Comparison of ENCODE assay signal across 11 cellular contexts in the genomic region with DNA sequence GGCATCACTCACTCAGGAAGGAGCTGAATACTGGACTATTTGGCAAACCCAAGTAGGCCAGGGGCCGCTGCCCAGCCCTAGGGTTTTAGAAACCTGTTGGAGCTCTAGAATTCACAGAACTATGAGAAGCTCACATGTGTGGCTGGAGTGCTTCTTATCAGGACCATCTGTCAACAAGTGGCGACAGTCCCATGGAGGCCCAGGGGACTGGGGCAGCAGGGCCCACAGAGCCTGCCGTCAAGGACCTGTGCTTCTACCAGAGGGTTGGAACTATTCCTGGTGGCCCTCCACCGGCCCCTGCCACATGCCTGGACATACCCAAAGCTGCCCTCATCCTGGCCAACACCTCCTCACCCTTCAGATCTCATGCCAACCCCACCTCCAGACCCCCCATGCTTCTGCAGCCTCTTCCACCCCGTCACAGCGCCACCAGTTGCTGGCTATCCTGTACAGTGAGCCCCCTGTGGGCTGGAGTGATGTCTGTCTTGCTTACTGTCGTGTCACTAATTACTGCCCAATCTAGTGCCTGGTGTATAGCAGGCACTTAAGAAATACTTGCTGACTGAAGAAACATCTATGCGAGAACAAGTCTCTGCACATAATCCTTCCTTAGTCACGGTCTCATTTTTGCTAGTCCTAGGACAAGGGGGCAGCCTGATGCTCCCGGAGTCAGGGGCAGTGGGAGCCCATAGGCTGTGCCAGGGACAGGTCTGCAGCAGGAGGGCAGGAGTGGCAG. TPM values are rescaled to one million over a fixed set of nuclear protein-coding genes. Genes with fewer than 3 reads are reported as not detected.
DNase-seq lines count a peak whose midpoint lies in the region; ATAC-seq, FAIRE-seq and TF ChIP-seq lines count a peak whose summit lies in the region.
"Had no signal": no experiment of that assay in that cellular context is flagged by ENCODE, and none has a peak within 500 bp of the region (broad histone marks: within the 10 kb centered on the region; RNA-seq: fewer than 3 reads in every experiment).

No MANE protein-coding gene starts in this region.

- H3K79me2 ChIP-seq in keratinocyte (ENCODE audit: control insufficient read depth, insufficient read depth, low read length): no peaks in the 10 kb centered on the region

- ATAC-seq in HG02623 (IDR thresholded peaks at IDR 0.05; ENCODE audit: unreplicated experiment): no peak

- no peak overlapping the region for H2AFZ ChIP-seq in keratinocyte (ENCODE audit: control insufficient read depth, low read length)

- H3K27ac ChIP-seq in 22Rv1: peak overlapping the region; percentile 46
- H3K27ac ChIP-seq in angular gyrus (ENCODE audit: low read depth, low read length): peak overlapping the region; percentile 46
- peak overlapping the region; percentile 58 for H3K27ac ChIP-seq in keratinocyte (ENCODE audit: control insufficient read depth, insufficient read depth, low read length)

- H3K4me1 ChIP-seq in keratinocyte (ENCODE audit: control insufficient read depth, extremely low read depth, insufficient read depth, low read length): peaks cover 53% of the 10 kb centered on the region

- no peak overlapping the region for H3K4me2 ChIP-seq in keratinocyte (ENCODE audit: control insufficient read depth, extremely low read depth, insufficient read depth, low read depth, low read length)

- H3K9ac ChIP-seq in keratinocyte (ENCODE audit: control insufficient read depth, extremely low read depth, insufficient read depth, low read length): no peak overlapping the region

- TF ChIP-seq CTCF in 22Rv1 (IDR thresholded peaks at IDR 0.05) (no peak), keratinocyte (optimal IDR thresholded peaks at IDR 0.05 in 1 of 3, IDR thresholded peaks at IDR 0.05 in 1 of 3, conservative IDR thresholded peaks at IDR 0.05 in 1 of 3; ENCODE audit: extremely low read depth in 1 of 3, insufficient read depth in 2 of 3, low read length in 3 of 3) (peak in 2 of 3 experiments; percentile 1 to 8)

- H3K9me1 ChIP-seq in keratinocyte (ENCODE audit: control insufficient read depth, extremely low read depth, insufficient read depth, low read length): peaks cover 7% of the 10 kb centered on the region

- H3K9me3 ChIP-seq in keratinocyte (ENCODE audit: control insufficient read depth, low read depth, low read length): no peaks in the 10 kb centered on the region
- H3K9me3 ChIP-seq: sigmoid colon had no signal

- DNase-seq in DMS 273 treated with DMSO at 0.1 percent for 48 hours (lab: John Stamatoyannopoulos, UW) (peak; percentile 54), keratinocyte (ENCODE audit: low read depth, low spot score) (no peak), NCI-H128 (lab: John Stamatoyannopoulos, UW; ENCODE audit: unreplicated experiment) (no peak), CD1c-positive myeloid dendritic cell (ENCODE audit: extremely low spot score) (no peak), SW480 (ENCODE audit: low spot score) (no peak)
- DNase-seq: activated CD8-positive, alpha-beta memory T cell treated with anti-CD3 and anti-CD28 coated beads for 24 hours; NCI-H526 had no signal

- FAIRE-seq in keratinocyte (lab: Jason Lieb, UNC): peak; percentile 46

- dilution Hi-C loops in keratinocyte (cut with MboI; ENCODE audit: extremely low pct_ligation_motif_present, low sequenced_read_pairs): no loop called here

- H4K20me1 ChIP-seq in keratinocyte (ENCODE audit: control insufficient read depth, extremely low read depth, insufficient read depth, low read length): peaks cover 15% of the 10 kb centered on the region

- H3K27me3 ChIP-seq in keratinocyte (ENCODE audit: control insufficient read depth, extremely low read depth, insufficient read depth, low read length): no peaks in the 10 kb centered on the region
- H3K27me3 ChIP-seq: sigmoid colon had no signal

- H3K36me3 ChIP-seq in keratinocyte (ENCODE audit: control insufficient read depth in 2 of 2, extremely low read depth in 1 of 2, insufficient read depth in 2 of 2, low read length in 2 of 2): peaks cover 29 to 55% of the 10 kb centered on the region in 2 experiments

- H3K4me3 ChIP-seq in keratinocyte (ENCODE audit: control insufficient read depth in 2 of 3, extremely low read depth in 1 of 3, insufficient read depth in 2 of 3, low read depth in 1 of 3, low read length in 3 of 3): no peak overlapping the region
- H3K4me3 ChIP-seq: sigmoid colon had no signal

RNA-seq across cellular contexts. Expression of a gene that starts 27.2 kb away (rescaled TPM):
- polyA plus RNA-seq in keratinocyte: 0.07 to 0.09 TPM in 2 of 3 replicates, not detected in the other
- polyA plus RNA-seq in keratinocyte (2011; ENCODE audit: low read depth): not detected
- not detected in 2 replicates for polyA plus RNA-seq in keratinocyte (2011; cell fraction: cytosol; rRNA removed)
- 0.78 and 0.89 TPM in 2 replicates for polyA plus RNA-seq in keratinocyte (2011; cell fraction: nucleus; rRNA removed)
- polyA plus RNA-seq in keratinocyte (2012; ENCODE audit: low replicate concordance): 0.25 TPM in 1 of 2 replicates, not detected in the other
- polyA minus RNA-seq in keratinocyte: 0.43 TPM in 1 of 3 replicates, not detected in the others
- not detected for polyA minus RNA-seq in keratinocyte (2011; cell fraction: cytosol; rRNA and poly(A)+ RNA removed)
- 0.42 TPM in 1 of 2 replicates, not detected in the other for polyA minus RNA-seq in keratinocyte (2011; cell fraction: nucleus; rRNA and poly(A)+ RNA removed)

RNA-seq across cellular contexts. Expression of a gene that starts 36.3 kb away (rescaled TPM):
- polyA plus RNA-seq in keratinocyte: 11.3 to 21.1 TPM (median 12.2 TPM) in 3 replicates
- 1.6 TPM for polyA plus RNA-seq in keratinocyte (2011; ENCODE audit: low read depth)
- polyA plus RNA-seq in keratinocyte (2011; cell fraction: cytosol; rRNA removed): 7.8 and 24.6 TPM in 2 replicates
- 16.5 and 25.9 TPM in 2 replicates for polyA plus RNA-seq in keratinocyte (2011; cell fraction: nucleus; rRNA removed)
- polyA plus RNA-seq in keratinocyte (2012; ENCODE audit: low replicate concordance): 9.8 and 36.4 TPM in 2 replicates
- polyA minus RNA-seq in keratinocyte: 6.2 to 25.9 TPM (median 9.1 TPM) in 3 replicates
- 42.2 TPM for polyA minus RNA-seq in keratinocyte (2011; cell fraction: cytosol; rRNA and poly(A)+ RNA removed)
- 13.7 and 15.8 TPM in 2 replicates for polyA minus RNA-seq in keratinocyte (2011; cell fraction: nucleus; rRNA and poly(A)+ RNA removed)

RNA-seq across cellular contexts. Expression of a gene that starts 45.6 kb away (rescaled TPM):
- 45.7 to 83.2 TPM (median 55.3 TPM) in 3 replicates for polyA plus RNA-seq in keratinocyte
- polyA plus RNA-seq in keratinocyte (2011; ENCODE audit: low read depth): 39.1 TPM
- polyA plus RNA-seq in keratinocyte (2011; cell fraction: cytosol; rRNA removed): 60.1 and 76.2 TPM in 2 replicates
- polyA plus RNA-seq in keratinocyte (2011; cell fraction: nucleus; rRNA removed): 78.4 and 86.2 TPM in 2 replicates
- 27.6 and 80.8 TPM in 2 replicates for polyA plus RNA-seq in keratinocyte (2012; ENCODE audit: low replicate concordance)
- 151 to 271 TPM (median 173 TPM) in 3 replicates for polyA minus RNA-seq in keratinocyte
- polyA minus RNA-seq in keratinocyte (2011; cell fraction: cytosol; rRNA and poly(A)+ RNA removed): 162 TPM
- 91.1 and 106 TPM in 2 replicates for polyA minus RNA-seq in keratinocyte (2011; cell fraction: nucleus; rRNA and poly(A)+ RNA removed)
